7 cellular contexts compared by ENCODE assay signal in the genomic region with DNA sequence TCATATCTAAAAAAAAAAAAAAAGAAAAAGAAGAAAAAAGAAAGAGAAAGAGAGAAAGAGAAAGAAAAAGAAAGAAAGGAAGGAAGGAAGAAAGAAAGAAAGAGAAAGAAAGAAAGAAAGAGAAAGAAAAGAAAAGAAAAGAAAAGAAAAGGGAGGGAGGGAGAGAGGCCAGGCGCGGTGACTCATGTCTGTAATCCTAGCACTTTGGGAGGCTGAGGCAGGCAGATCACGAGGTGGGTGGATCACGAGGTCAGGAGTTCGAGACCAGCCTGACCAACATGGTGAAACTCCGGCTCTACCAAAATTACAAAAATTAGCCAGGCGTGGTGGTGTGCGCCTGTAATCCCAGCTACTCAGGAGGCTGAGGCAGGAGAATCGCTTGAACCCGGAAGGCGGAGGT. TPM values are rescaled to one million over a fixed set of nuclear protein-coding genes. Genes with fewer than 3 reads are reported as not detected.
DNase-seq lines count a peak whose midpoint lies in the region; ATAC-seq, FAIRE-seq and TF ChIP-seq lines count a peak whose summit lies in the region.
"Not testable (repeated sequence)": the region's sequence is repeated elsewhere in the genome, so short reads cannot be mapped to it uniquely, and the experiment has no call there.

No MANE protein-coding gene starts in this region.

- not testable (repeated sequence) for H3K4me3 Mint-ChIP-seq in Calu3 (ENCODE audit: low read depth, unreplicated experiment); T-helper 1 cell treated with Interleukin-12 subunit alpha and Interleukin-12 subunit beta and Interleukin-4 antibody, amounts not matched to agents 30 μg/mL and 1 μg/mL, for 36 hours; dendritic cell treated with granulocyte-macrophage colony-stimulating factor and Interleukin-4, amounts not matched to agents 40 ng/mL and 50 ng/mL, for 4 days; osteocyte (ENCODE audit: unreplicated experiment)

- H3K36me3 Mint-ChIP-seq in Calu3 (ENCODE audit: insufficient read depth, unreplicated experiment); T-helper 1 cell treated with Interleukin-12 subunit alpha and Interleukin-12 subunit beta and Interleukin-4 antibody, amounts not matched to agents 30 μg/mL and 1 μg/mL, for 36 hours (ENCODE audit: low read depth); dendritic cell treated with granulocyte-macrophage colony-stimulating factor and Interleukin-4, amounts not matched to agents 40 ng/mL and 50 ng/mL, for 4 days (ENCODE audit: low read depth); osteocyte (ENCODE audit: unreplicated experiment): not testable (repeated sequence)

- H3K36me3 ChIP-seq in K562 (ENCODE audit: control insufficient read depth, insufficient read depth, low read length); lower lobe of right lung: not testable (repeated sequence)

- not testable (repeated sequence) for TF ChIP-seq CTCF in A549 (IDR thresholded peaks at IDR 0.05); Calu3 (IDR thresholded peaks at IDR 0.05; ENCODE audit: unreplicated experiment); K562 (IDR thresholded peaks at IDR 0.05 in 2 of 3, conservative IDR thresholded peaks at IDR 0.05 in 1 of 3; ENCODE audit: insufficient read depth in 2 of 3, low read depth in 1 of 3, low read length in 3 of 3); lower lobe of right lung (IDR thresholded peaks at IDR 0.05); osteocyte (IDR thresholded peaks at IDR 0.05)

- TF ChIP-seq EP300 in A549 (IDR thresholded peaks at IDR 0.05); K562 (IDR thresholded peaks at IDR 0.05; ENCODE audit: low read length): not testable (repeated sequence)

- WGBS in A549 (ENCODE audit: missing lambda C conversion rate): 94% methylated on average over 11 of the region's 11 CpGs
- 33% methylated on average over 4 of the region's 11 CpGs for WGBS in K562 (ENCODE audit: insufficient coverage, low coverage, missing lambda C conversion rate)

- not testable (repeated sequence) for DNase-seq in A549 (ENCODE audit: low read depth in 1 of 2, low spot score in 1 of 2); Calu3; K562 (ENCODE audit: extremely low read depth in 1 of 4, low spot score in 3 of 4); osteocyte (ENCODE audit: extremely low spot score, unreplicated experiment)
- DNase-seq in lower lobe of right lung: peak; percentile 15

- H3K9me1 ChIP-seq in K562 (ENCODE audit: control insufficient read depth, insufficient read depth, low read length): not testable (repeated sequence)

- H3K4me3 ChIP-seq in A549, K562, lower lobe of right lung: not testable (repeated sequence)

- in situ Hi-C loops in K562 (cut with MboI): not testable (repeated sequence)

- H3K27ac Mint-ChIP-seq in Calu3 (ENCODE audit: unreplicated experiment): peak overlapping the region; percentile 54
- peak overlapping the region; percentile 31 for H3K27ac Mint-ChIP-seq in T-helper 1 cell treated with Interleukin-12 subunit alpha and Interleukin-12 subunit beta and Interleukin-4 antibody, amounts not matched to agents 30 μg/mL and 1 μg/mL, for 36 hours
- H3K27ac Mint-ChIP-seq in dendritic cell treated with granulocyte-macrophage colony-stimulating factor and Interleukin-4, amounts not matched to agents 40 ng/mL and 50 ng/mL, for 4 days: peak overlapping the region; percentile 80
- H3K27ac Mint-ChIP-seq in osteocyte (ENCODE audit: unreplicated experiment): peak overlapping the region; percentile 59

- H3K9ac ChIP-seq in K562 (ENCODE audit: insufficient read depth in 1 of 2, low read depth in 2 of 2, low read length in 2 of 2): not testable (repeated sequence)

- FAIRE-seq in A549 (lab: Jason Lieb, UNC); K562 (lab: Jason Lieb, UNC): not testable (repeated sequence)

- not testable (repeated sequence) for TF ChIP-seq RAD21 in A549 (conservative IDR thresholded peaks at IDR 0.05 in 1 of 2, IDR thresholded peaks at IDR 0.05 in 1 of 2); K562 (CRISPR knock-in tag; conservative IDR thresholded peaks at IDR 0.05 in 1 of 2, IDR thresholded peaks at IDR 0.05 in 1 of 2)

- not testable (repeated sequence) for H3K4me2 ChIP-seq in A549; K562 (ENCODE audit: insufficient read depth, low read length)

- not testable (repeated sequence) for H3K79me2 ChIP-seq in K562 (ENCODE audit: control insufficient read depth, insufficient read depth, low read length)

- CTCF ChIA-PET in A549 (lab: Yijun Ruan, JAX): interaction anchor here (1.1 to 1.3 kb wide), 2 partner anchors 9 to 29 kb away, joined by 3 to 4 read pairs; no protein-coding TSS in a partner anchor
- CTCF ChIA-PET in Calu3 (lab: Charles Lee); K562 (lab: Yijun Ruan, JAX; ENCODE audit: low intra/inter-chr PET ratio): not testable (repeated sequence)

- not testable (repeated sequence) for H3K27me3 ChIP-seq in K562 (ENCODE audit: control insufficient read depth in 2 of 2, insufficient read depth in 2 of 2, low read length in 2 of 2); lower lobe of right lung (ENCODE audit: low read depth)

- H3K27ac ChIP-seq in A549: peak overlapping the region; percentile 30 to 88; a peak in 1 of 6 replicates
- not testable (repeated sequence) for H3K27ac ChIP-seq in K562 (ENCODE audit: extremely low read depth, low read depth, low read length); lower lobe of right lung

- H3K4me1 Mint-ChIP-seq in Calu3 (ENCODE audit: low read depth, unreplicated experiment) (peaks cover 21% of the 10 kb centered on the region), osteocyte (ENCODE audit: unreplicated experiment) (peaks cover 39% of the 10 kb centered on the region)
- H3K4me1 Mint-ChIP-seq in T-helper 1 cell treated with Interleukin-12 subunit alpha and Interleukin-12 subunit beta and Interleukin-4 antibody, amounts not matched to agents 30 μg/mL and 1 μg/mL, for 36 hours (ENCODE audit: low read depth): not testable (repeated sequence)
- H3K4me1 Mint-ChIP-seq in dendritic cell treated with granulocyte-macrophage colony-stimulating factor and Interleukin-4, amounts not matched to agents 40 ng/mL and 50 ng/mL, for 4 days (ENCODE audit: low read depth): peaks cover 44% of the 10 kb centered on the region

- not testable (repeated sequence) for H4K20me1 ChIP-seq in K562 (replicated peaks; ENCODE audit: control insufficient read depth, insufficient read depth, low read length)

- not testable (repeated sequence) for H3K27me3 Mint-ChIP-seq in Calu3 (ENCODE audit: unreplicated experiment); T-helper 1 cell treated with Interleukin-12 subunit alpha and Interleukin-12 subunit beta and Interleukin-4 antibody, amounts not matched to agents 30 μg/mL and 1 μg/mL, for 36 hours (ENCODE audit: low read depth); dendritic cell treated with granulocyte-macrophage colony-stimulating factor and Interleukin-4, amounts not matched to agents 40 ng/mL and 50 ng/mL, for 4 days; osteocyte (ENCODE audit: unreplicated experiment)

- peaks cover 11% of the 10 kb centered on the region; the same call in 2 of the 3 replicates for H3K9me3 ChIP-seq in A549
- not testable (repeated sequence) for H3K9me3 ChIP-seq in K562 (replicated peaks; ENCODE audit: control insufficient read depth, insufficient read depth, low read depth, low read length); lower lobe of right lung

- H3K4me1 ChIP-seq in A549 (peaks cover 48% of the 10 kb centered on the region), K562 (replicated peaks in 1 of 2; ENCODE audit: control insufficient read depth in 2 of 2, insufficient read depth in 2 of 2, low read length in 2 of 2) (peaks cover 20 to 24% of the 10 kb centered on the region in 2 experiments; a peak in 4 of 5 replicates)
- H3K4me1 ChIP-seq in lower lobe of right lung: not testable (repeated sequence)

- intact Hi-C loops in Calu3 (cut with micrococcal nuclease; ENCODE audit: unreplicated experiment); K562 (cut with micrococcal nuclease); dendritic cell treated with granulocyte-macrophage colony-stimulating factor and Interleukin-4, amounts not matched to agents 40 ng/mL and 50 ng/mL, for 4 days (cut with micrococcal nuclease); lower lobe of right lung (cut with DNase I): not testable (repeated sequence)

- H3K9me3 Mint-ChIP-seq in Calu3 (ENCODE audit: low read depth, unreplicated experiment); T-helper 1 cell treated with Interleukin-12 subunit alpha and Interleukin-12 subunit beta and Interleukin-4 antibody, amounts not matched to agents 30 μg/mL and 1 μg/mL, for 36 hours; dendritic cell treated with granulocyte-macrophage colony-stimulating factor and Interleukin-4, amounts not matched to agents 40 ng/mL and 50 ng/mL, for 4 days; osteocyte (ENCODE audit: unreplicated experiment): not testable (repeated sequence)

- POLR2A ChIA-PET in A549 (lab: Yijun Ruan, JAX); K562 (lab: Yijun Ruan, JAX): not testable (repeated sequence)

- BruUV-seq in Calu3 (replicated peaks; lab: Mats Ljungman, UMichigan); K562 (replicated peaks; lab: Mats Ljungman, UMichigan): not testable (repeated sequence)

- TF ChIP-seq POLR2A in A549 (IDR thresholded peaks at IDR 0.05; ENCODE audit: low read length); K562 (conservative IDR thresholded peaks at IDR 0.05): not testable (repeated sequence)

- not testable (repeated sequence) for H2AFZ ChIP-seq in K562 (ENCODE audit: low read depth, low read length)

- not testable (repeated sequence) for ATAC-seq in A549, K562, lower lobe of right lung

RNA-seq across cellular contexts. Expression of a gene that starts 31.3 kb away (rescaled TPM):
- polyA plus RNA-seq in A549 (2011; rRNA removed) (65.0 and 102 TPM in 2 replicates), A549 (2017; fragmentation: RNase III; extraction: RNeasy Plus Mini Kit Qiagen cat#74134 plus additional on column Dnase treatment) (101 to 115 TPM (median 103 TPM) in 3 replicates), K562 (2011; rRNA removed) (15.0 and 23.8 TPM in 2 replicates), K562 (2014; fragmentation: Illumina TruSeq; extraction: Trizol) (23.8 and 24.4 TPM in 2 replicates), K562 (2014; fragmentation: Nextera tagmentation; extraction: Ambion mirVana) (1 to 10 TPM; 6.9 to 8.8 TPM), K562 (2014; rRNA removed) (15.3 and 18.2 TPM in 2 replicates)
- 239 and 266 TPM in 2 replicates for polyA plus RNA-seq in A549 (2012; cell fraction: cytosol; rRNA removed)
- polyA plus RNA-seq in A549 (2012; cell fraction: nucleus; rRNA removed): 490 and 573 TPM in 2 replicates
- polyA minus RNA-seq in A549 (2011; rRNA and poly(A)+ RNA removed): 335 and 379 TPM in 2 replicates
- total RNA-seq in Calu3 (2022) (111 TPM in 2 replicates), K562 (2014; rRNA removed) (20.9 and 39.6 TPM in 2 replicates), K562 (2014; rRNA removed; fragmentation: Illumina TruSeq; extraction: Trizol) (16.7 and 17.7 TPM in 2 replicates), K562 (2015; rRNA removed; fragmentation: Illumina TruSeq; extraction: Trizol) (31.8 and 34.5 TPM in 2 replicates), K562 (2021) (21.3 and 22.7 TPM in 2 replicates), lower lobe of right lung (331 TPM), osteocyte (57.2 and 58.9 TPM in 2 replicates)
- total RNA-seq in K562 (2011; cell fraction: chromatin; rRNA removed; ENCODE audit: low replicate concordance): 39.0 and 119 TPM in 2 replicates
- total RNA-seq in K562 (2011; cell fraction: nucleolus; rRNA removed): 77.4 and 121 TPM in 2 replicates
- 50.6 and 60.0 TPM in 2 replicates for total RNA-seq in K562 (2011; cell fraction: nucleoplasm; rRNA removed)
- 17.5 and 26.1 TPM in 2 replicates for polyA plus RNA-seq in K562 (2011; cell fraction: cytosol; rRNA removed)
- 75.3 and 106 TPM in 2 replicates for polyA plus RNA-seq in K562 (2011; cell fraction: nucleus; rRNA removed)
- polyA plus RNA-seq in K562 (2012): 23.5 and 32.0 TPM in 2 replicates
- polyA minus RNA-seq in K562 (2011; rRNA and poly(A)+ RNA removed): 19.5 and 24.3 TPM in 2 replicates
- polyA minus RNA-seq in K562 (2011; cell fraction: cytosol; rRNA and poly(A)+ RNA removed): 17.6 and 21.0 TPM in 2 replicates
- 67.9 and 90.0 TPM in 2 replicates for polyA minus RNA-seq in K562 (2011; cell fraction: nucleus; rRNA and poly(A)+ RNA removed)
